Comparison of ENCODE assay signal across 1 cellular context in the genomic region with DNA sequence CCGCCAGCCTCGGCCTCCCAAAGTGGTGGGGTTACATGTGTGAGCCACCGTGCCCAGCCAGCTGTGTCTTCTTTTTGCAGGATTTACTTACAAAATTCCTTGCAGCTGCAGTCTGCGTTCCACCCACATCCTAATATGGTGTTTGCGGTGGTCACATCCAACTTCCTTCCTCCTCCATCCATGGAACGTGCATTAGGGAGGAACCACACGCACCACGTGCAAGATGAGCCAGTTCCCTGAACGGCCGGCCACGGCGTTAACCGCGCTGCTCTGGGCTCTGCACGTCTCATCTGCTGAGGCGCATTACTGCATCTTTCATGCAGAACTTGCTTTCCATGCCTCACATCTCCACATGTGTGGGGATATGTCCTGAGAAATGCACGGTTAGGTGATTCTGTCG.
TF ChIP-seq lines count a peak whose summit lies in the region.

No MANE protein-coding gene starts in this region.

TF ChIP-seq in K562, 482 proteins besides CTCF, POLR2A, EP300 and RAD21:
- no peak for TF ChIP-seq FOXK2 (conservative IDR thresholded peaks at IDR 0.05 in 1 of 2, IDR thresholded peaks at IDR 0.05 in 1 of 2; ENCODE audit: low read depth in 2 of 2)
- TF ChIP-seq MTA3 (IDR thresholded peaks at IDR 0.05; ENCODE audit: borderline replicate concordance), result no peak
- TF ChIP-seq, protein P1, sequence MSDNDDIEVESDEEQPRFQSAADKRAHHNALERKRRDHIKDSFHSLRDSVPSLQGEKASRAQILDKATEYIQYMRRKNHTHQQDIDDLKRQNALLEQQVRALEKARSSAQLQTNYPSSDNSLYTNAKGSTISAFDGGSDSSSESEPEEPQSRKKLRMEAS (CRISPR knock-in tag; IDR thresholded peaks at IDR 0.05), result peak; percentile 42; the same call in 1 of the 2 replicates
- TF ChIP-seq, protein P2, sequence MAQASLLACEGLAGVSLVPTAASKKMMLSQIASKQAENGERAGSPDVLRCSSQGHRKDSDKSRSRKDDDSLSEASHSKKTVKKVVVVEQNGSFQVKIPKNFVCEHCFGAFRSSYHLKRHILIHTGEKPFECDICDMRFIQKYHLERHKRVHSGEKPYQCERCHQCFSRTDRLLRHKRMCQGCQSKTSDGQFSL (CRISPR knock-in tag; IDR thresholded peaks at IDR 0.05), result no peak
- TF ChIP-seq, protein P2 (tag; IDR thresholded peaks at IDR 0.05), result no peak
- TF ChIP-seq ZNF778 (CRISPR knock-in tag; IDR thresholded peaks at IDR 0.05), result no peak
- TF ChIP-seq CREB1 (IDR thresholded peaks at IDR 0.05), result no peak
- TF ChIP-seq CREB1 (CRISPR knock-in tag; IDR thresholded peaks at IDR 0.05), result no peak
- 0 out of 2 replicates have a peak, but pooled peaks have one; percentile 14 for TF ChIP-seq BHLHE40 (IDR thresholded peaks at IDR 0.05; ENCODE audit: low read length)
- no peak for TF ChIP-seq NR1H2 (CRISPR knock-in tag; IDR thresholded peaks at IDR 0.05)
TF ChIP-seq in K562: peak in this region for 2.
